ENCODE assay signal across 32 cellular contexts in the genomic region with DNA sequence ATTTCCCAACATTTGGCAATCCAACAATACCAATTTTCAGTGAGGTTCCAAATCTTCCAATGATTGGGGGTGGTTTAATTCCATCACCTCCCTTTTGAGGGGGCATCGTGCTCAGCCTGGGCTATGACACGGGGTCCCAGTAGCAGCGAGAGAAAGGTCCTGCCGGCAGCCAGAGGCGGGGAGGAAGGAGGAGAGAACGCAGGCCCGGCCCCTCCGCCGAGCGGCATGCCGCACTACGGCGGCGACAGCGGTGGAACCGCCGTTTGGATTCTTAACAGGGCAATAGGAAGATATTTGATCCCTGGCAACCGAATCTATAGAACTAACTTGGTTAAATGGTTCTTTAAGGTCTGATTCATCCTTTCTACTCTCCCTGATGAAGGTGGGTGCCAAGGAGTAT.
"Had no signal": no experiment of that assay in that cellular context is flagged by ENCODE, and none has a peak within 500 bp of the region (broad histone marks: within the 10 kb centered on the region; RNA-seq: fewer than 3 reads in every experiment).

No MANE protein-coding gene starts in this region.

- H3K4me1 ChIP-seq: esophagus muscularis mucosa, foreskin keratinocyte, gastrocnemius medialis had no signal

- H3K27ac ChIP-seq: brain microvascular endothelial cell, coronary artery, dorsolateral prefrontal cortex, esophagus muscularis mucosa, foreskin keratinocyte, gastrocnemius medialis had no signal

- ATAC-seq: activated CD8-positive, alpha-beta T cell treated with anti-CD3 and anti-CD28 coated beads for 36 hours; activated T-cell treated with anti-CD3 and anti-CD28 coated beads, Interleukin-2, amount 50 U/mL, for 4 hours; activated T-helper 17 cell treated with anti-CD3 and anti-CD28 coated beads, Interleukin-2, amount 50 U/mL, for 72 hours; effector memory CD8-positive, alpha-beta T cell; foreskin keratinocyte; gastrocnemius medialis; T-helper 17 cell had no signal

- H3K27me3 Mint-ChIP-seq: activated CD4-positive, alpha-beta T cell treated with anti-CD3 and anti-CD28 coated beads, Interleukin-2, amount 10 ng/mL, durations not matched to agents 7 days and 5 days; activated CD8-positive, alpha-beta T cell treated with anti-CD3 and anti-CD28 coated beads for 36 hours; activated naive CD8-positive, alpha-beta T cell; activated T-helper 17 cell treated with anti-CD3 and anti-CD28 coated beads, Interleukin-2, amount 50 U/mL, for 72 hours; central memory CD8-positive, alpha-beta T cell; dendritic cell treated with granulocyte-macrophage colony-stimulating factor and Interleukin-4, amounts not matched to agents 40 ng/mL and 50 ng/mL, for 4 days; effector memory CD8-positive, alpha-beta T cell; T-helper 17 cell had no signal

- H3K27me3 ChIP-seq: brain microvascular endothelial cell, dorsolateral prefrontal cortex, esophagus muscularis mucosa, gastrocnemius medialis had no signal

- H3K36me3 ChIP-seq: brain microvascular endothelial cell, esophagus muscularis mucosa had no signal

- H3K4me3 Mint-ChIP-seq: activated CD4-positive, alpha-beta T cell treated with anti-CD3 and anti-CD28 coated beads, Interleukin-2, amount 10 ng/mL, durations not matched to agents 7 days and 5 days; activated CD8-positive, alpha-beta T cell treated with anti-CD3 and anti-CD28 coated beads for 36 hours; activated naive CD8-positive, alpha-beta T cell; activated T-cell treated with anti-CD3 and anti-CD28 coated beads, Interleukin-2, amount 50 U/mL, for 4 hours; activated T-helper 17 cell treated with anti-CD3 and anti-CD28 coated beads, Interleukin-2, amount 50 U/mL, for 72 hours; central memory CD8-positive, alpha-beta T cell; dendritic cell treated with granulocyte-macrophage colony-stimulating factor and Interleukin-4, amounts not matched to agents 40 ng/mL and 50 ng/mL, for 4 days; effector memory CD8-positive, alpha-beta T cell; T-helper 17 cell; T-helper 2 cell treated with Interferon-gamma antibody and Interleukin-4, amounts not matched to agents 5 μg/mL and 100 μg/mL, for 36 hours had no signal

- DNase-seq: activated CD4-positive, alpha-beta T cell treated with anti-CD3 and anti-CD28 coated beads for 1 hour; activated CD4-positive, alpha-beta T cell treated with anti-CD3 and anti-CD28 coated beads for 4 hours; activated CD4-positive, alpha-beta T cell treated with anti-CD3 and anti-CD28 coated beads, Interleukin-2, amount 10 ng/mL, durations not matched to agents 7 days and 5 days; activated CD4-positive, alpha-beta T cell treated with anti-CD3 and anti-CD28 coated beads, Interleukin-2, amount 50 U/mL, for 4 hours; activated CD8-positive, alpha-beta memory T cell treated with anti-CD3 and anti-CD28 coated beads for 24 hours; activated CD8-positive, alpha-beta T cell treated with anti-CD3 and anti-CD28 coated beads for 36 hours; activated effector memory CD4-positive, alpha-beta T cell treated with Interleukin-2 at 50 U/mL for 16 hours; activated gamma-delta T cell treated with Interleukin-2 at 50 U/mL for 16 hours; activated naive CD4-positive, alpha-beta T cell treated with anti-CD3 and anti-CD28 coated beads, Interleukin-2, amount 50 U/mL, for 16 hours; activated naive CD4-positive, alpha-beta T cell treated with Interleukin-2 at 50 U/mL for 16 hours; activated T-cell treated with anti-CD3 and anti-CD28 coated beads, Interleukin-2, amount 50 U/mL, for 4 hours; amniotic stem cell; anterior cingulate cortex; brain microvascular endothelial cell; dorsolateral prefrontal cortex; effector memory CD8-positive, alpha-beta T cell; erythroblast; foreskin keratinocyte; gastrocnemius medialis; glutamatergic neuron; T-helper 1 cell; T-helper 17 cell; T1000 had no signal

- FAIRE-seq: astrocyte, bronchial epithelial cell had no signal

- H3K4me3 ChIP-seq: coronary artery, dorsolateral prefrontal cortex, esophagus muscularis mucosa, gastrocnemius medialis had no signal

- H3K27ac Mint-ChIP-seq: activated CD4-positive, alpha-beta T cell treated with anti-CD3 and anti-CD28 coated beads, Interleukin-2, amount 10 ng/mL, durations not matched to agents 7 days and 5 days; activated CD8-positive, alpha-beta T cell treated with anti-CD3 and anti-CD28 coated beads for 36 hours; activated naive CD8-positive, alpha-beta T cell; activated T-helper 17 cell treated with anti-CD3 and anti-CD28 coated beads, Interleukin-2, amount 50 U/mL, for 72 hours; dendritic cell treated with granulocyte-macrophage colony-stimulating factor and Interleukin-4, amounts not matched to agents 40 ng/mL and 50 ng/mL, for 4 days; effector memory CD8-positive, alpha-beta T cell; T-helper 17 cell; T-helper 2 cell treated with Interferon-gamma antibody and Interleukin-4, amounts not matched to agents 5 μg/mL and 100 μg/mL, for 36 hours had no signal

- H3K9me3 ChIP-seq: gastrocnemius medialis had no signal

- H3K4me1 Mint-ChIP-seq: activated CD4-positive, alpha-beta T cell treated with anti-CD3 and anti-CD28 coated beads, Interleukin-2, amount 10 ng/mL, durations not matched to agents 7 days and 5 days; activated T-helper 17 cell treated with anti-CD3 and anti-CD28 coated beads, Interleukin-2, amount 50 U/mL, for 72 hours; central memory CD8-positive, alpha-beta T cell; T-helper 17 cell had no signal
